ENCODE assay signal across 1 cellular context in genomic region chr14:56248442-56248841, GRCh38.
A peak's percentile ranks its signal among the peaks of the same experiment; 100 is the strongest.
TF ChIP-seq lines count a peak whose summit lies in the region.

No MANE protein-coding gene starts in this region.

TF ChIP-seq in H1, 55 proteins besides CTCF, POLR2A, EP300 and RAD21:
- no peak for TF ChIP-seq MAFK (IDR thresholded peaks at IDR 0.05; ENCODE audit: low read depth, low read length)
- TF ChIP-seq TEAD4 (IDR thresholded peaks at IDR 0.05; ENCODE audit: low read depth, low read length) = peak; percentile 64
